In the genomic region with DNA sequence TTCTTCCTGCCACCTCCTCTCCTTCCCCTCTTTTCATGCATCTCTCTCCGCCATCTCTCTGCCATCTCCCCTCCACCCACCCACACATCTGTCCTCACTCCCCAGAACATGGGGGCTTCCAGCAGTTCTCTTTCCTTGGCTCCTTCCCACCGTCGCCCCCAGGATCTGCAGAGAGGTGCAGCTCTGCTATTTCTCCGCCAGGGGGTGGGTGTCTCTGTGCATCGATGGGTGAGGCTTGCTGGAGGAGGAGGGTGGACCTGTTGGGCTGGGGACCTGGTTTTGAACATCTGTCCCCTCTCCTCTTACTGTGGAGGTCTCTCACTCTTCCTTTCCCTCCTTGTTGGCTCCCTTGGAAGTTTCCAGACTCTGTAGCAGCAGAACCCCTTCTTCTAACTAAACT, we compare ENCODE assay signal across 17 cellular contexts. TPM values are rescaled to one million over a fixed set of nuclear protein-coding genes. Genes with fewer than 3 reads are reported as not detected.
DNase-seq lines count a peak whose midpoint lies in the region; ATAC-seq and TF ChIP-seq lines count a peak whose summit lies in the region.
"Had no signal": no experiment of that assay in that cellular context is flagged by ENCODE, and none has a peak within 500 bp of the region (broad histone marks: within the 10 kb centered on the region; RNA-seq: fewer than 3 reads in every experiment).

No MANE protein-coding gene starts in this region.

- no peaks in the 10 kb centered on the region for H3K27me3 ChIP-seq in GM06990 (replicated peaks; ENCODE audit: control insufficient read depth, insufficient read depth, low read length)
- H3K27me3 ChIP-seq: thyroid gland had no signal

- H3K4me3 ChIP-seq in GM06990 (replicated peaks; ENCODE audit: low read depth, low read length): no peak overlapping the region
- H3K4me3 ChIP-seq: spleen, thyroid gland had no signal

- no peaks in the 10 kb centered on the region for H3K36me3 ChIP-seq in GM06990 (ENCODE audit: control insufficient read depth, insufficient read depth, low read length)
- H3K36me3 ChIP-seq: spleen had no signal

- DNase-seq in GM06990 (ENCODE audit: extremely low read depth, insufficient read length) (no peak), GM20000 (ENCODE audit: low spot score) (no peak), SK-MEL-5 (ENCODE audit: low read depth, low spot score) (peak; percentile 31), germinal center (ENCODE audit: low spot score) (peak; percentile 17), erythroblast (lab: John Stamatoyannopoulos, UW) (no peak), foreskin melanocyte (no peak)
- DNase-seq: activated CD4-positive, alpha-beta memory T cell treated with anti-CD3 and anti-CD28 coated beads, Interleukin-2, amount 10 ng/mL, durations not matched to agents 7 days and 5 days; activated effector memory CD4-positive, alpha-beta T cell treated with anti-CD3 and anti-CD28 coated beads, Interleukin-2, amount 50 U/mL, for 16 hours; activated T-cell treated with anti-CD3 and anti-CD28 coated beads for 4 hours; effector memory CD8-positive, alpha-beta T cell; left cardiac atrium; NK-92 treated with Interleukin-12 subunit alpha and Interleukin-12 subunit beta, amount 100 ng/mL, for 24 hours; retina; spleen; stimulated activated CD4-positive, alpha-beta T cell treated with anti-CD3 and anti-CD28 coated beads, Interleukin-4, amount 100 ng/mL, for 24 hours; thyroid gland had no signal

- no peak for TF ChIP-seq POLR2A in erythroblast (IDR thresholded peaks at IDR 0.05; ENCODE audit: low read length)

- peak; percentile 46 for TF ChIP-seq CTCF in GM06990 (IDR thresholded peaks at IDR 0.05; ENCODE audit: insufficient read depth, low read length, poor library complexity, severe bottlenecking)
- TF ChIP-seq CTCF in GM20000 (IDR thresholded peaks at IDR 0.05; ENCODE audit: extremely low read depth, missing control alignments): peak; percentile 3

- ATAC-seq in GM18867 (IDR thresholded peaks at IDR 0.05; ENCODE audit: unreplicated experiment): no peak
- ATAC-seq: effector memory CD8-positive, alpha-beta T cell; left cardiac atrium had no signal

- in situ Hi-C loops in SK-MEL-5 (cut with HindIII; ENCODE audit: low pct_unique_long_range_greater_than_20kb, low sequenced_read_pairs): no loop called here

RNA-seq across cellular contexts. Expression of a gene that starts 51.7 kb away (rescaled TPM):
- total RNA-seq in SK-MEL-5 (2014; rRNA removed; shearing (Covaris generic)): 15.1 and 22.2 TPM in 2 replicates
- polyA plus RNA-seq in SK-MEL-5 (2015; cell fraction: cytosol; rRNA removed): 27.5 and 32.4 TPM in 2 replicates
- 8.9 and 10.0 TPM in 2 replicates for polyA plus RNA-seq in SK-MEL-5 (2015; cell fraction: nucleus; rRNA removed)
- total RNA-seq: activated CD4-positive, alpha-beta memory T cell treated with anti-CD3 and anti-CD28 coated beads, Interleukin-2, amount 10 ng/mL, durations not matched to agents 7 days and 5 days had no signal

Comparison
In these comparisons a context has a peak if more than half of its experiments do, and no peak if none do; other contexts are left out.
1. DNase-seq: peak in SK-MEL-5 (single experiment) and germinal center (single experiment); none in GM06990 (single experiment), GM20000 (single experiment), erythroblast (0 of 2) and foreskin melanocyte (single experiment).